In genomic region chr7:30134011-30134410, GRCh38 we compare ENCODE assay signal across 8 cellular contexts. TPM values are rescaled to one million over a fixed set of nuclear protein-coding genes. Genes with fewer than 3 reads are reported as not detected.
DNase-seq lines count a peak whose midpoint lies in the region; ATAC-seq and TF ChIP-seq lines count a peak whose summit lies in the region.

No MANE protein-coding gene starts in this region.

- H3K4me1 ChIP-seq in naive thymus-derived CD4-positive, alpha-beta T cell (ENCODE audit: control insufficient read depth in 2 of 2, insufficient read depth in 2 of 2, low read length in 2 of 2) = peaks cover 0 to 8% of the 10 kb centered on the region in 2 donors

- H3K4me1 Mint-ChIP-seq in IgD-negative memory B cell = peaks cover 5 to 10% (median 8%) of the 10 kb centered on the region in 3 donors
- H3K4me1 Mint-ChIP-seq in naive thymus-derived CD4-positive, alpha-beta T cell = peaks cover 0 to 16% (median 6%) of the 10 kb centered on the region in 7 donors

- DNase-seq in AG10803 (ENCODE audit: low read depth) (no peak), cardiac fibroblast (ENCODE audit: low read depth in 2 of 2) (no peak), iPS-NIHi7 (ENCODE audit: extremely low spot score) (no peak)
- no peak for DNase-seq in naive thymus-derived CD4-positive, alpha-beta T cell

- H3K27me3 ChIP-seq in naive thymus-derived CD4-positive, alpha-beta T cell (ENCODE audit: control insufficient read depth in 2 of 2, insufficient read depth in 2 of 2, low read length in 2 of 2) = no peaks in the 10 kb centered on the region

- H3K36me3 Mint-ChIP-seq in IgD-negative memory B cell = peaks cover 5% of the 10 kb centered on the region
- peaks cover 0 to 6% (median 4%) of the 10 kb centered on the region in 5 donors for H3K36me3 Mint-ChIP-seq in naive thymus-derived CD4-positive, alpha-beta T cell

- peak overlapping the region in 2 of 3 donors; percentile 76 to 85 for H3K27ac Mint-ChIP-seq in IgD-negative memory B cell
- peak overlapping the region; percentile 65 to 95 (median 89) for H3K27ac Mint-ChIP-seq in naive thymus-derived CD4-positive, alpha-beta T cell

- no peaks in the 10 kb centered on the region for H3K9me3 ChIP-seq in naive thymus-derived CD4-positive, alpha-beta T cell (ENCODE audit: control insufficient read depth in 2 of 3, low read length in 3 of 3)

- no peak for ATAC-seq in naive thymus-derived CD4-positive, alpha-beta T cell
- ATAC-seq in GM18519 (IDR thresholded peaks at IDR 0.05; ENCODE audit: low FRiP score, unreplicated experiment) = no peak
- ATAC-seq in GM21723 (IDR thresholded peaks at IDR 0.05; ENCODE audit: unreplicated experiment) = no peak
- no peak for ATAC-seq in GM18873 (IDR thresholded peaks at IDR 0.05; ENCODE audit: low FRiP score, unreplicated experiment)

- peak overlapping the region; percentile 80 to 91 (median 85) for H3K4me3 Mint-ChIP-seq in IgD-negative memory B cell
- H3K4me3 Mint-ChIP-seq in naive thymus-derived CD4-positive, alpha-beta T cell = peak overlapping the region; percentile 74 to 93 (median 86)

- no peaks in the 10 kb centered on the region for H3K9me3 Mint-ChIP-seq in IgD-negative memory B cell
- H3K9me3 Mint-ChIP-seq in naive thymus-derived CD4-positive, alpha-beta T cell = no peaks in the 10 kb centered on the region

- H3K27ac ChIP-seq in naive thymus-derived CD4-positive, alpha-beta T cell (ENCODE audit: low read depth, low read length) = peak overlapping the region; percentile 77

- POLR2A ChIA-PET in naive thymus-derived CD4-positive, alpha-beta T cell (lab: Charles Lee) = interaction anchor here (0.6 to 2.7 kb wide), 8 partner anchors 8 to 169 kb away, joined by 3 to 12 read pairs (median 6); partner anchors contain the start of genes FKBP14 and PLEKHA8

- intact Hi-C loops in naive thymus-derived CD4-positive, alpha-beta T cell (cut with micrococcal nuclease) = loop anchor here (1.0 to 10.0 kb wide), 12 partner anchors 23 to 637 kb away; partner anchors contain the start of genes GGCT (in 2 of the 2), FKBP14 (in 1 of the 2), MINDY4 (in 1 of the 2) and PLEKHA8 (in 1 of the 2)

- TF ChIP-seq CTCF in AG10803 (conservative IDR thresholded peaks at IDR 0.05; ENCODE audit: low read length) (no peak), cardiac fibroblast (IDR thresholded peaks at IDR 0.05; ENCODE audit: low read depth, low read length) (no peak)

- peaks cover 0 to 5% (median 0%) of the 10 kb centered on the region in 3 experiments for H3K36me3 ChIP-seq in naive thymus-derived CD4-positive, alpha-beta T cell (ENCODE audit: control insufficient read depth in 2 of 3, insufficient read depth in 3 of 3, low read length in 3 of 3)

- CTCF ChIA-PET in naive thymus-derived CD4-positive, alpha-beta T cell (lab: Charles Lee) = no interaction called here

- H3K4me3 ChIP-seq in AG10803 (ENCODE audit: low read length) (peak overlapping the region; percentile 68), cardiac fibroblast (replicated peaks in 1 of 2; ENCODE audit: low read depth in 2 of 2, low read length in 2 of 2) (peak overlapping the region; percentile 54 to 81)
- peak overlapping the region; percentile 51 for H3K4me3 ChIP-seq in naive thymus-derived CD4-positive, alpha-beta T cell (ENCODE audit: low read length)

- H3K27me3 Mint-ChIP-seq in IgD-negative memory B cell = peaks cover 2% of the 10 kb centered on the region
- peaks cover 0 to 47% (median 0%) of the 10 kb centered on the region in 5 donors for H3K27me3 Mint-ChIP-seq in naive thymus-derived CD4-positive, alpha-beta T cell

RNA-seq across cellular contexts. Expression of gene MTURN, which starts 0.8 kb away (rescaled TPM):
- polyA plus RNA-seq in IgD-negative memory B cell = 8.9 TPM
- 10 to 100 TPM in 4 of 5 experiments, 1 to 10 TPM in 1; 2.7 to 38.7 (median 20.2) TPM for total RNA-seq in naive thymus-derived CD4-positive, alpha-beta T cell
- polyA plus RNA-seq in naive thymus-derived CD4-positive, alpha-beta T cell = 1 to 10 TPM; 3.2 to 3.6 TPM
